In the genomic region with DNA sequence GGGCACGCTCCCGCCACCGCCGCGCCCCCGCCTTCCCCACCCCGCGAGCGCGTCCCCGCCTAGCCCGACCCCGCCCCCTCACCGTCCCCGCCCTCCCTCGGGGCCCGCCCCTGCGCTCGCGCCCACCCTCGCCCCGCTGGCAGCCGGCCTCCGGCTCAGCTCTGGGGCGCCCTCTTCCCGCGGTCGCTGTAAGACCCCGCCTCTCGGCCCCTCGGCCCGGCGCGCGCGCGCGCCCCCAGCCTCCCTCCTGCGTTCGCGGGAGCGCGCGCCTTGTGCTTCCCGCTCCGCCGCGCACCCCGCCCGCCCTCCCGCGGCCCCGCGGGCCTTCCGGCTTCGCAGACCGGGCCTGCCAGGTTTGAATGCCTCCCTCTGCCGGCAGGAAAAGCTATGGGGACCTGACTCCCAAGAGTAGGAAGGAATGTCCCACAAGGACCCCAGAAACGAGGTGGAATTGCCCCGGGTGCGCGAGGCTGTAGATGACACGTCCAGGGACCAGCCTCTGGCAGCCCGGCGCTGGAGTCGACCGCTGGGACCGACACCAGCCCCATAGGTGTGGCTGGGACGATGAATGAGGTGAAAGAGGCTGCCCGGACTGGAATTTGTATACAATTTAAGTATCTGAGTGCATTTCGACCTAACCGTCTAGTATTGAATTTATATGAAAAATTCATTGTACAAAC, we compare ENCODE assay signal across 1 cellular context.
TF ChIP-seq lines count a peak whose summit lies in the region.

No MANE protein-coding gene starts in this region.

TF ChIP-seq in HepG2, 621 proteins besides CTCF, POLR2A, EP300 and RAD21 (continued from another document):
- TF ChIP-seq, protein P1, sequence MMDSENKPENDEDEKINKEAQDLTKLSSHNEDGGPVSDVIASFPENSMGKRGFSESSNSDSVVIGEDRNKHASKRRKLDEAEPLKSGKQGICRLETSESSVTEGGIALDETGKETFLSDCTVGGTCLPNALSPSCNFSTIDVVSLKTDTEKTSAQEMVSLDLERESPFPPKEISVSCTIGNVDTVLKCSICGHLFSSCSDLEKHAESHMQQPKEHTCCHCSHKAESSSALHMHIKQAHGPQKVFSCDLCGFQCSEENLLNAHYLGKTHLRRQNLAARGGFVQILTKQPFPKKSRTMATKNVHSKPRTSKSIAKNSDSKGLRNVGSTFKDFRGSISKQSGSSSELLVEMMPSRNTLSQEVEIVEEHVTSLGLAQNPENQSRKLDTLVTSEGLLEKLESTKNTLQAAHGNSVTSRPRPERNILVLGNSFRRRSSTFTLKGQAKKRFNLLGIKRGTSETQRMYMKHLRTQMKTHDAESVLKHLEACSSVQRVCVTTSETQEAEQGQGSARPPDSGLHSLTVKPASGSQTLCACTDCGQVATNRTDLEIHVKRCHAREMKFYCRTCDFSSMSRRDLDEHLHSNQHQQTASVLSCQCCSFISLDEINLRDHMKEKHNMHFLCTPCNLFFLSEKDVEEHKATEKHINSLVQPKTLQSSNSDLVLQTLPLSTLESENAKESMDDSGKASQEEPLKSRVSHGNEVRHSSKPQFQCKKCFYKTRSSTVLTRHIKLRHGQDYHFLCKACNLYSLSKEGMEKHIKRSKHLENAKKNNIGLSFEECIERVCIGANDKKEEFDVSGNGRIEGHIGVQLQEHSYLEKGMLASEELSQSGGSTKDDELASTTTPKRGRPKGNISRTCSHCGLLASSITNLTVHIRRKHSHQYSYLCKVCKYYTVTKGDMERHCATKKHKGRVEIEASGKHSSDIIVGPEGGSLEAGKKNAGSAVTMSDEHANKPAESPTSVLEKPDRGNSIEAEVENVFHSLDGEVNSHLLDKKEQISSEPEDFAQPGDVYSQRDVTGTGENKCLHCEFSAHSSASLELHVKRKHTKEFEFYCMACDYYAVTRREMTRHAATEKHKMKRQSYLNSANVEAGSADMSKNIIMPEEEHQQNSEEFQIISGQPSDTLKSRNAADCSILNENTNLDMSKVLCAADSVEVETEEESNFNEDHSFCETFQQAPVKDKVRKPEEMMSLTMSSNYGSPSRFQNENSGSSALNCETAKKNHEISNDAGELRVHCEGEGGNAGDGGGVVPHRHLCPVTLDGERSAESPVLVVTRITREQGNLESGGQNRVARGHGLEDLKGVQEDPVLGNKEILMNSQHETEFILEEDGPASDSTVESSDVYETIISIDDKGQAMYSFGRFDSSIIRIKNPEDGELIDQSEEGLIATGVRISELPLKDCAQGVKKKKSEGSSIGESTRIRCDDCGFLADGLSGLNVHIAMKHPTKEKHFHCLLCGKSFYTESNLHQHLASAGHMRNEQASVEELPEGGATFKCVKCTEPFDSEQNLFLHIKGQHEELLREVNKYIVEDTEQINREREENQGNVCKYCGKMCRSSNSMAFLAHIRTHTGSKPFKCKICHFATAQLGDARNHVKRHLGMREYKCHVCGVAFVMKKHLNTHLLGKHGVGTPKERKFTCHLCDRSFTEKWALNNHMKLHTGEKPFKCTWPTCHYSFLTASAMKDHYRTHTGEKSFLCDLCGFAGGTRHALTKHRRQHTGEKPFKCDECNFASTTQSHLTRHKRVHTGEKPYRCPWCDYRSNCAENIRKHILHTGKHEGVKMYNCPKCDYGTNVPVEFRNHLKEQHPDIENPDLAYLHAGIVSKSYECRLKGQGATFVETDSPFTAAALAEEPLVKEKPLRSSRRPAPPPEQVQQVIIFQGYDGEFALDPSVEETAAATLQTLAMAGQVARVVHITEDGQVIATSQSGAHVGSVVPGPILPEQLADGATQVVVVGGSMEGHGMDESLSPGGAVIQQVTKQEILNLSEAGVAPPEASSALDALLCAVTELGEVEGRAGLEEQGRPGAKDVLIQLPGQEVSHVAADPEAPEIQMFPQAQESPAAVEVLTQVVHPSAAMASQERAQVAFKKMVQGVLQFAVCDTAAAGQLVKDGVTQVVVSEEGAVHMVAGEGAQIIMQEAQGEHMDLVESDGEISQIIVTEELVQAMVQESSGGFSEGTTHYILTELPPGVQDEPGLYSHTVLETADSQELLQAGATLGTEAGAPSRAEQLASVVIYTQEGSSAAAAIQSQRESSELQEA (CRISPR knock-in tag; IDR thresholded peaks at IDR 0.05; ENCODE audit: not compliant biosample characterization) = no peak
- TF ChIP-seq, protein P2, sequence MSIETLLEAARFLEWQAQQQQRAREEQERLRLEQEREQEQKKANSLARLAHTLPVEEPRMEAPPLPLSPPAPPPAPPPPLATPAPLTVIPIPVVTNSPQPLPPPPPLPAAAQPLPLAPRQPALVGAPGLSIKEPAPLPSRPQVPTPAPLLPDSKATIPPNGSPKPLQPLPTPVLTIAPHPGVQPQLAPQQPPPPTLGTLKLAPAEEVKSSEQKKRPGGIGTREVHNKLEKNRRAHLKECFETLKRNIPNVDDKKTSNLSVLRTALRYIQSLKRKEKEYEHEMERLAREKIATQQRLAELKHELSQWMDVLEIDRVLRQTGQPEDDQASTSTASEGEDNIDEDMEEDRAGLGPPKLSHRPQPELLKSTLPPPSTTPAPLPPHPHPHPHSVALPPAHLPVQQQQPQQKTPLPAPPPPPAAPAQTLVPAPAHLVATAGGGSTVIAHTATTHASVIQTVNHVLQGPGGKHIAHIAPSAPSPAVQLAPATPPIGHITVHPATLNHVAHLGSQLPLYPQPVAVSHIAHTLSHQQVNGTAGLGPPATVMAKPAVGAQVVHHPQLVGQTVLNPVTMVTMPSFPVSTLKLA (IDR thresholded peaks at IDR 0.05) = no peak
- TF ChIP-seq HOXA3 (CRISPR knock-in tag; IDR thresholded peaks at IDR 0.05) (no peak; the same call in 1 of the 2 replicates), ZMYM4 (CRISPR knock-in tag; IDR thresholded peaks at IDR 0.05) (peak; percentile 37), ZBTB8A (CRISPR knock-in tag; IDR thresholded peaks at IDR 0.05; ENCODE audit: borderline replicate concordance, low read depth) (no peak), KDM6A (CRISPR knock-in tag; IDR thresholded peaks at IDR 0.05; ENCODE audit: low read depth) (no peak), ZNF816 (CRISPR knock-in tag; IDR thresholded peaks at IDR 0.05; ENCODE audit: borderline replicate concordance) (0 out of 2 replicates have a peak, but pooled peaks have one; percentile 32), ZNF33B (CRISPR knock-in tag; IDR thresholded peaks at IDR 0.05) (no peak), ZNF660 (CRISPR knock-in tag; IDR thresholded peaks at IDR 0.05; ENCODE audit: borderline replicate concordance, low read depth) (no peak), SMARCE1 (IDR thresholded peaks at IDR 0.05; ENCODE audit: borderline replicate concordance) (no peak), ZC3H13 (CRISPR knock-in tag; IDR thresholded peaks at IDR 0.05) (no peak), MBD4 (IDR thresholded peaks at IDR 0.05; ENCODE audit: borderline replicate concordance, low read length) (no peak), FIP1L1 (IDR thresholded peaks at IDR 0.05; ENCODE audit: borderline replicate concordance, insufficient read depth, low read depth, low read length) (no peak)
- TF ChIP-seq, protein P3, sequence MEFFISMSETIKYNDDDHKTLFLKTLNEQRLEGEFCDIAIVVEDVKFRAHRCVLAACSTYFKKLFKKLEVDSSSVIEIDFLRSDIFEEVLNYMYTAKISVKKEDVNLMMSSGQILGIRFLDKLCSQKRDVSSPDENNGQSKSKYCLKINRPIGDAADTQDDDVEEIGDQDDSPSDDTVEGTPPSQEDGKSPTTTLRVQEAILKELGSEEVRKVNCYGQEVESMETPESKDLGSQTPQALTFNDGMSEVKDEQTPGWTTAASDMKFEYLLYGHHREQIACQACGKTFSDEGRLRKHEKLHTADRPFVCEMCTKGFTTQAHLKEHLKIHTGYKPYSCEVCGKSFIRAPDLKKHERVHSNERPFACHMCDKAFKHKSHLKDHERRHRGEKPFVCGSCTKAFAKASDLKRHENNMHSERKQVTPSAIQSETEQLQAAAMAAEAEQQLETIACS (CRISPR knock-in tag; IDR thresholded peaks at IDR 0.05) = peak; percentile 94
- TF ChIP-seq, protein P4, sequence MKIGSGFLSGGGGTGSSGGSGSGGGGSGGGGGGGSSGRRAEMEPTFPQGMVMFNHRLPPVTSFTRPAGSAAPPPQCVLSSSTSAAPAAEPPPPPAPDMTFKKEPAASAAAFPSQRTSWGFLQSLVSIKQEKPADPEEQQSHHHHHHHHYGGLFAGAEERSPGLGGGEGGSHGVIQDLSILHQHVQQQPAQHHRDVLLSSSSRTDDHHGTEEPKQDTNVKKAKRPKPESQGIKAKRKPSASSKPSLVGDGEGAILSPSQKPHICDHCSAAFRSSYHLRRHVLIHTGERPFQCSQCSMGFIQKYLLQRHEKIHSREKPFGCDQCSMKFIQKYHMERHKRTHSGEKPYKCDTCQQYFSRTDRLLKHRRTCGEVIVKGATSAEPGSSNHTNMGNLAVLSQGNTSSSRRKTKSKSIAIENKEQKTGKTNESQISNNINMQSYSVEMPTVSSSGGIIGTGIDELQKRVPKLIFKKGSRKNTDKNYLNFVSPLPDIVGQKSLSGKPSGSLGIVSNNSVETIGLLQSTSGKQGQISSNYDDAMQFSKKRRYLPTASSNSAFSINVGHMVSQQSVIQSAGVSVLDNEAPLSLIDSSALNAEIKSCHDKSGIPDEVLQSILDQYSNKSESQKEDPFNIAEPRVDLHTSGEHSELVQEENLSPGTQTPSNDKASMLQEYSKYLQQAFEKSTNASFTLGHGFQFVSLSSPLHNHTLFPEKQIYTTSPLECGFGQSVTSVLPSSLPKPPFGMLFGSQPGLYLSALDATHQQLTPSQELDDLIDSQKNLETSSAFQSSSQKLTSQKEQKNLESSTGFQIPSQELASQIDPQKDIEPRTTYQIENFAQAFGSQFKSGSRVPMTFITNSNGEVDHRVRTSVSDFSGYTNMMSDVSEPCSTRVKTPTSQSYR (CRISPR knock-in tag; IDR thresholded peaks at IDR 0.05; ENCODE audit: borderline replicate concordance) = no peak
